ENCODE assay signal across 20 cellular contexts in genomic region chr7:79968249-79968648, GRCh38.
DNase-seq lines count a peak whose midpoint lies in the region; ATAC-seq and TF ChIP-seq lines count a peak whose summit lies in the region.
"Had no signal": no experiment of that assay in that cellular context is flagged by ENCODE, and none has a peak within 500 bp of the region (broad histone marks: within the 10 kb centered on the region; RNA-seq: fewer than 3 reads in every experiment).

No MANE protein-coding gene starts in this region.

- H3K27me3 ChIP-seq in H9 (ENCODE audit: insufficient read depth, low read length) (no peaks in the 10 kb centered on the region), mesendoderm (ENCODE audit: insufficient read depth, low read length, poor library complexity) (no peaks in the 10 kb centered on the region), lower lobe of right lung (ENCODE audit: low read depth) (no peaks in the 10 kb centered on the region)
- H3K27me3 ChIP-seq: Peyer's patch, SJSA1 had no signal

- no peak overlapping the region for H3K4ac ChIP-seq in H9 (ENCODE audit: low read depth, low read length)
- H3K4ac ChIP-seq in mesendoderm (ENCODE audit: low read depth, low read length) = no peak overlapping the region

- H2BK5ac ChIP-seq in H9 (ENCODE audit: insufficient read length, low read length) = no peak overlapping the region
- no peak overlapping the region for H2BK5ac ChIP-seq in mesendoderm (ENCODE audit: low read length)

- no peak for ATAC-seq in lower lobe of right lung

- in situ Hi-C loops in astrocyte of the spinal cord (cut with HindIII; ENCODE audit: low sequenced_read_pairs) = no loop called here

- no peak overlapping the region for H3K56ac ChIP-seq in H9 (ENCODE audit: insufficient read length, low read depth, low read length)
- H3K56ac ChIP-seq in mesendoderm (ENCODE audit: low read length) = no peak overlapping the region

- no CpG with 5 or more reads among the region's 3 CpGs for WGBS in H9 (ENCODE audit: extremely low coverage, insufficient read length, low lambda C conversion rate)
- WGBS in mesendoderm (ENCODE audit: extremely low coverage, insufficient coverage, low lambda C conversion rate) = no CpG with 5 or more reads among the region's 3 CpGs

- H3K4me1 ChIP-seq in H9 (ENCODE audit: insufficient read depth, low read length) (peaks cover 3% of the 10 kb centered on the region), mesendoderm (ENCODE audit: control insufficient read depth, low read depth, low read length) (no peaks in the 10 kb centered on the region), lower lobe of right lung (no peaks in the 10 kb centered on the region)
- H3K4me1 ChIP-seq: Peyer's patch, SJSA1 had no signal

- H3K4me2 ChIP-seq in H9 (ENCODE audit: insufficient read depth, insufficient read length, low read length) = no peak overlapping the region
- no peak overlapping the region for H3K4me2 ChIP-seq in mesendoderm (ENCODE audit: low read length)

- peak overlapping the region; percentile 48 to 72 (median 59); a peak in 4 of 7 replicates for H3K27ac Mint-ChIP-seq in H9
- H3K27ac Mint-ChIP-seq: CD8-positive, alpha-beta memory T cell had no signal

- intact Hi-C loops in lower lobe of right lung (cut with DNase I) = no loop called here

- H3K36me3 ChIP-seq in mesendoderm (ENCODE audit: control insufficient read depth, insufficient read depth, low read length) (no peaks in the 10 kb centered on the region), lower lobe of right lung (no peaks in the 10 kb centered on the region)
- H3K36me3 ChIP-seq: Peyer's patch, SJSA1 had no signal

- H3K23ac ChIP-seq in H9 (ENCODE audit: insufficient read length, low read depth, low read length) (no peak overlapping the region), mesendoderm (ENCODE audit: low read length) (no peak overlapping the region)

- no peak for TF ChIP-seq CTCF in H9 (conservative IDR thresholded peaks at IDR 0.05)
- no peak for TF ChIP-seq CTCF in astrocyte of the spinal cord (IDR thresholded peaks at IDR 0.05; ENCODE audit: low read depth, low read length)
- no peak for TF ChIP-seq CTCF in lower lobe of right lung (IDR thresholded peaks at IDR 0.05)

- H3K4me3 ChIP-seq in astrocyte of the spinal cord (ENCODE audit: low read depth, low read length) (no peak overlapping the region), mesendoderm (ENCODE audit: low read length) (no peak overlapping the region), lower lobe of right lung (no peak overlapping the region)
- H3K4me3 ChIP-seq: Peyer's patch, SJSA1 had no signal

- H3K36me3 Mint-ChIP-seq in H9 (ENCODE audit: insufficient read depth in 1 of 3, low read depth in 3 of 3) = no peaks in the 10 kb centered on the region
- H3K36me3 Mint-ChIP-seq: CD8-positive, alpha-beta memory T cell had no signal

- no peak overlapping the region for H3K18ac ChIP-seq in H9 (ENCODE audit: insufficient read length, low read depth, low read length)
- no peak overlapping the region for H3K18ac ChIP-seq in mesendoderm (ENCODE audit: low read length)

- no peak overlapping the region for H4K5ac ChIP-seq in H9 (ENCODE audit: insufficient read length, low read depth, low read length)
- H4K5ac ChIP-seq in mesendoderm (ENCODE audit: low read length) = no peak overlapping the region

- DNase-seq in H9 (no peak), NCI-H82 treated with DMSO at 0.1 percent for 48 hours (lab: John Stamatoyannopoulos, UW; ENCODE audit: unreplicated experiment) (peak; percentile 49), astrocyte of the spinal cord (ENCODE audit: low read depth, low spot score) (peak; percentile 53), mesendoderm (peak; percentile 2), KG1 (lab: John Stamatoyannopoulos, UW) (no peak), lower lobe of right lung (no peak), T1000 (lab: John Stamatoyannopoulos, UW) (no peak), HuH-7.5 (ENCODE audit: low spot score) (no peak)
- DNase-seq: AML-193; C1 segment of cervical spinal cord; Calu3; CD8-positive, alpha-beta memory T cell; MV-4-11; NCI-H1105 treated with DMSO at 0.1 percent for 48 hours; NCI-H2029 treated with DMSO at 0.1 percent for 48 hours; NCI-H226; NCI-H510A treated with DMSO at 0.1 percent for 48 hours; NCI-H748 treated with DMSO at 0.1 percent for 48 hours; Peyer's patch had no signal

- H3T11ph ChIP-seq in H9 (ENCODE audit: low read length) = no peak overlapping the region

- H3K27me3 Mint-ChIP-seq in H9 (ENCODE audit: low read depth) = no peaks in the 10 kb centered on the region
- H3K27me3 Mint-ChIP-seq: CD8-positive, alpha-beta memory T cell had no signal

- H3K79me2 ChIP-seq in H9 (ENCODE audit: insufficient read depth, low read length) (no peaks in the 10 kb centered on the region), mesendoderm (ENCODE audit: control insufficient read depth, insufficient read depth, low read length) (no peaks in the 10 kb centered on the region)

- no peak overlapping the region for H2BK12ac ChIP-seq in H9 (ENCODE audit: insufficient read length, low read depth, low read length)

- H3K79me1 ChIP-seq in H9 (ENCODE audit: insufficient read depth, low read depth, low read length, poor library complexity, severe bottlenecking) (no peaks in the 10 kb centered on the region), mesendoderm (ENCODE audit: low read length) (no peaks in the 10 kb centered on the region)

- H4K8ac ChIP-seq in H9 (replicated peaks; ENCODE audit: insufficient read length, low read depth, low read length) (no peak overlapping the region), mesendoderm (ENCODE audit: low read depth, low read length) (no peak overlapping the region)

- H2AFZ ChIP-seq in H9 (ENCODE audit: low read length) = no peak overlapping the region

- no peak overlapping the region for H4K91ac ChIP-seq in H9 (ENCODE audit: insufficient read length, low read depth, low read length)

- H2BK20ac ChIP-seq in H9 (ENCODE audit: low read depth, low read length, poor library complexity, severe bottlenecking) = no peak overlapping the region

- H3K27ac ChIP-seq in H9 (ENCODE audit: insufficient read length, low read depth, low read length) (no peak overlapping the region), mesendoderm (ENCODE audit: low read depth, low read length) (no peak overlapping the region), lower lobe of right lung (no peak overlapping the region)
- H3K27ac ChIP-seq: Peyer's patch, SJSA1 had no signal

- H2AK5ac ChIP-seq in H9 (ENCODE audit: insufficient read length, low read length) (no peak overlapping the region), mesendoderm (ENCODE audit: low read length) (no peak overlapping the region)

- no peak overlapping the region for H2BK120ac ChIP-seq in H9 (ENCODE audit: low read depth, low read length, poor library complexity, severe bottlenecking)
- H2BK120ac ChIP-seq in mesendoderm (ENCODE audit: low read depth, low read length) = no peak overlapping the region

- peaks cover 10 to 12% of the 10 kb centered on the region in 2 experiments for H3K4me1 Mint-ChIP-seq in H9
- H3K4me1 Mint-ChIP-seq: CD8-positive, alpha-beta memory T cell had no signal

- no peak overlapping the region for H2BK15ac ChIP-seq in H9 (ENCODE audit: low read depth, low read length)
- H2BK15ac ChIP-seq in mesendoderm (replicated peaks; ENCODE audit: low read depth) = no peak overlapping the region

- no peaks in the 10 kb centered on the region for H3K23me2 ChIP-seq in H9 (ENCODE audit: insufficient read length, low read depth, low read length, poor library complexity, severe bottlenecking)

- H3K9ac ChIP-seq in H9 (ENCODE audit: extremely low read depth, insufficient read length, low read length) = no peak overlapping the region
- H3K9ac ChIP-seq in mesendoderm (ENCODE audit: low read length) = no peak overlapping the region

- no peaks in the 10 kb centered on the region for H4K20me1 ChIP-seq in H9 (ENCODE audit: control insufficient read depth, insufficient read depth, insufficient read length)

- H3K9me3 ChIP-seq in H9 (ENCODE audit: control insufficient read depth, low read depth, low read length) (no peaks in the 10 kb centered on the region), lower lobe of right lung (no peaks in the 10 kb centered on the region)
- H3K9me3 ChIP-seq: Peyer's patch, SJSA1 had no signal

- H3K14ac ChIP-seq in H9 (ENCODE audit: insufficient read depth, low read length) = no peak overlapping the region

- H3K9me3 Mint-ChIP-seq in H9 = no peaks in the 10 kb centered on the region

- H3K4me3 Mint-ChIP-seq in H9 = no peak overlapping the region
- H3K4me3 Mint-ChIP-seq: CD8-positive, alpha-beta memory T cell had no signal

Comparison
In these comparisons a context has a peak if more than half of its experiments do, and no peak if none do; other contexts are left out.
1. DNase-seq: peak in NCI-H82 treated with DMSO at 0.1 percent for 48 hours (single experiment), astrocyte of the spinal cord (single experiment) and mesendoderm (single experiment); none in H9 (single experiment), KG1 (single experiment), lower lobe of right lung (single experiment), T1000 (single experiment) and HuH-7.5 (single experiment).